30 cellular contexts compared by ENCODE assay signal in genomic region chr2:117406443-117406842, GRCh38.
DNase-seq lines count a peak whose midpoint lies in the region; ATAC-seq and TF ChIP-seq lines count a peak whose summit lies in the region.
"Had no signal": no experiment of that assay in that cellular context is flagged by ENCODE, and none has a peak within 500 bp of the region (broad histone marks: within the 10 kb centered on the region; RNA-seq: fewer than 3 reads in every experiment).

No MANE protein-coding gene starts in this region.

- H3K9me3 ChIP-seq in left lung (no peaks in the 10 kb centered on the region), lower lobe of right lung (no peaks in the 10 kb centered on the region), upper lobe of right lung (no peaks in the 10 kb centered on the region), heart right ventricle (no peaks in the 10 kb centered on the region)
- H3K9me3 ChIP-seq: A549; BE2C; BLaER1; BLaER1 treated with 17β-estradiol and CSF1 and Interleukin-3, amounts not matched to agents 10 nM and 100 nM; Caco-2 had no signal

- H3K27ac ChIP-seq in left lung (no peak overlapping the region), lower lobe of right lung (no peak overlapping the region), upper lobe of right lung (no peak overlapping the region), heart right ventricle (no peak overlapping the region)
- H3K27ac ChIP-seq: 22Rv1; A549; BLaER1; BLaER1 treated with 17β-estradiol and CSF1 and Interleukin-3, amounts not matched to agents 10 nM and 100 nM; C4-2B had no signal

- H3K4me1 ChIP-seq in left lung (no peaks in the 10 kb centered on the region), lower lobe of right lung (peaks cover 5% of the 10 kb centered on the region), upper lobe of right lung (no peaks in the 10 kb centered on the region), heart right ventricle (no peaks in the 10 kb centered on the region)
- H3K4me1 ChIP-seq: A549; BE2C; BLaER1; BLaER1 treated with 17β-estradiol and CSF1 and Interleukin-3, amounts not matched to agents 10 nM and 100 nM; Caco-2 had no signal

- H3K4me3 ChIP-seq in left lung (no peak overlapping the region), lower lobe of right lung (no peak overlapping the region), upper lobe of right lung (no peak overlapping the region), heart right ventricle (no peak overlapping the region)
- H3K4me3 ChIP-seq: A549; BLaER1; BLaER1 treated with 17β-estradiol and CSF1 and Interleukin-3, amounts not matched to agents 10 nM and 100 nM had no signal

- H3K27me3 ChIP-seq in left lung (no peaks in the 10 kb centered on the region), lower lobe of right lung (ENCODE audit: low read depth) (no peaks in the 10 kb centered on the region), upper lobe of right lung (no peaks in the 10 kb centered on the region), heart right ventricle (no peaks in the 10 kb centered on the region)
- H3K27me3 ChIP-seq: BE2C; BLaER1; BLaER1 treated with 17β-estradiol and CSF1 and Interleukin-3, amounts not matched to agents 10 nM and 100 nM had no signal

- DNase-seq in left lung (no peak), lower lobe of right lung (no peak), upper lobe of right lung (no peak), heart right ventricle (no peak), GF-D8 (lab: John Stamatoyannopoulos, UW) (no peak)
- DNase-seq: 8988T; ACHN; AML-193; BE2C; C1 segment of cervical spinal cord; Caco-2; CD4-positive, alpha-beta memory T cell; CD4-positive, alpha-beta T cell; CD4-positive, CD25-positive, alpha-beta regulatory T cell; CD8-positive, alpha-beta memory T cell; CD8-positive, alpha-beta T cell; COR-L47; DMS 273 treated with DMSO at 0.1 percent for 48 hours; DMS153; DMS53; DMS79; DMS79 treated with DMSO at 0.1 percent for 48 hours; DND-41; EL had no signal

- 99 to 100% methylated on average over 1 of the region's 1 CpG for WGBS in heart right ventricle, 2 donors

- intact Hi-C loops in left lung (cut with DNase I): no loop called here
- intact Hi-C loops in lower lobe of right lung (cut with DNase I): no loop called here
- intact Hi-C loops in upper lobe of right lung (cut with DNase I): no loop called here
- intact Hi-C loops in heart right ventricle (cut with DNase I): no loop called here

- TF ChIP-seq CTCF in left lung (IDR thresholded peaks at IDR 0.05) (no peak), lower lobe of right lung (IDR thresholded peaks at IDR 0.05) (no peak), upper lobe of right lung (IDR thresholded peaks at IDR 0.05) (no peak), heart right ventricle (IDR thresholded peaks at IDR 0.05) (no peak)

- H3K36me3 ChIP-seq in left lung: no peaks in the 10 kb centered on the region
- H3K36me3 ChIP-seq in lower lobe of right lung: no peaks in the 10 kb centered on the region
- H3K36me3 ChIP-seq in upper lobe of right lung: no peaks in the 10 kb centered on the region
- H3K36me3 ChIP-seq in heart right ventricle: no peaks in the 10 kb centered on the region
- H3K36me3 ChIP-seq: BE2C; BLaER1; BLaER1 treated with 17β-estradiol and CSF1 and Interleukin-3, amounts not matched to agents 10 nM and 100 nM had no signal

- ATAC-seq in left lung (peak; percentile 81), lower lobe of right lung (peak; percentile 56 to 68), upper lobe of right lung (peak; percentile 49), heart right ventricle (no peak), GM21360 (IDR thresholded peaks at IDR 0.05; ENCODE audit: unreplicated experiment) (no peak)
- ATAC-seq: A549; CD8-positive, alpha-beta T cell had no signal

Comparison
In these comparisons a context has a peak if more than half of its experiments do, and no peak if none do; other contexts are left out.
1. ATAC-seq: peak in left lung (single experiment), lower lobe of right lung (2 of 2) and upper lobe of right lung (single experiment); none in heart right ventricle (0 of 8) and GM21360 (single experiment).